Comparison of ENCODE assay signal across 9 cellular contexts in genomic region chr13:49517461-49517860, GRCh38. TPM values are rescaled to one million over a fixed set of nuclear protein-coding genes. Genes with fewer than 3 reads are reported as not detected.
A peak's percentile ranks its signal among the peaks of the same experiment; 100 is the strongest.
DNase-seq lines count a peak whose midpoint lies in the region; ATAC-seq and TF ChIP-seq lines count a peak whose summit lies in the region.
"Had no signal": no experiment of that assay in that cellular context is flagged by ENCODE, and none has a peak within 500 bp of the region (broad histone marks: within the 10 kb centered on the region; RNA-seq: fewer than 3 reads in every experiment).

No MANE protein-coding gene starts in this region.

- H3K9me3 ChIP-seq in osteoblast (ENCODE audit: low read depth, low read length): no peaks in the 10 kb centered on the region

- H3K27ac ChIP-seq in osteoblast (ENCODE audit: low read depth, low read length): no peak overlapping the region
- H3K27ac ChIP-seq: epithelial cell of prostate had no signal

- no peak for ATAC-seq in HG02623 (IDR thresholded peaks at IDR 0.05; ENCODE audit: unreplicated experiment)
- no peak for ATAC-seq in GM21576 (IDR thresholded peaks at IDR 0.05; ENCODE audit: unreplicated experiment)

- H3K79me2 ChIP-seq in osteoblast (ENCODE audit: insufficient read depth, low read length): no peaks in the 10 kb centered on the region

- no peaks in the 10 kb centered on the region for H4K20me1 ChIP-seq in osteoblast (ENCODE audit: insufficient read depth, low read length)

- no peaks in the 10 kb centered on the region for H3K27me3 ChIP-seq in osteoblast (ENCODE audit: insufficient read depth, low read length)

- H2AFZ ChIP-seq in osteoblast (ENCODE audit: low read length): no peak overlapping the region

- no peaks in the 10 kb centered on the region for H3K4me1 ChIP-seq in osteoblast (ENCODE audit: insufficient read depth, low read length)

- H3K4me2 ChIP-seq in osteoblast (ENCODE audit: insufficient read depth, low read length): no peak overlapping the region

- H3K4me3 ChIP-seq in fibroblast of mammary gland (ENCODE audit: control insufficient read depth, low read depth, low read length) (no peak overlapping the region), osteoblast (ENCODE audit: insufficient read depth, low read length) (no peak overlapping the region)

- H3K36me3 ChIP-seq in osteoblast (ENCODE audit: insufficient read depth, low read length): peaks cover 31% of the 10 kb centered on the region

- TF ChIP-seq CTCF in fibroblast of mammary gland (conservative IDR thresholded peaks at IDR 0.05; ENCODE audit: control insufficient read depth, insufficient read depth, low read depth, low read length) (peak; percentile 35), osteoblast (IDR thresholded peaks at IDR 0.05; ENCODE audit: extremely low read depth, low read depth, low read length) (peak; percentile 47)

- DNase-seq in ELR (ENCODE audit: low read depth): peak; percentile 18
- peak; percentile 19 for DNase-seq in NCI-H69 (lab: John Stamatoyannopoulos, UW)
- peak; percentile 34 for DNase-seq in fibroblast of mammary gland (ENCODE audit: low read depth)
- DNase-seq in osteoblast (ENCODE audit: insufficient read length, low spot score, missing footprints): peak; percentile 54
- no peak for DNase-seq in COLO668 (lab: John Stamatoyannopoulos, UW; ENCODE audit: unreplicated experiment)
- DNase-seq: OCI-M1 had no signal

RNA-seq across cellular contexts. Expression of gene PHF11, which starts 21.7 kb away (rescaled TPM):
- 29.7 and 35.4 TPM in 2 replicates for total RNA-seq in osteoblast
